Comparison of ENCODE assay signal across 14 cellular contexts in genomic region chr1:2283991-2284895, GRCh38. TPM values are rescaled to one million over a fixed set of nuclear protein-coding genes. Genes with fewer than 3 reads are reported as not detected.
DNase-seq lines count a peak whose midpoint lies in the region; TF ChIP-seq lines count a peak whose summit lies in the region.
"Had no signal": no experiment of that assay in that cellular context is flagged by ENCODE, and none has a peak within 500 bp of the region (broad histone marks: within the 10 kb centered on the region; RNA-seq: fewer than 3 reads in every experiment).

No MANE protein-coding gene starts in this region.

- peak overlapping the region; percentile 85 for H3K27ac Mint-ChIP-seq in glutamatergic neuron (ENCODE audit: unreplicated experiment)
- peak overlapping the region; percentile 16 for H3K27ac Mint-ChIP-seq in mesothelial cell of epicardium
- H3K27ac Mint-ChIP-seq: activated T-cell treated with anti-CD3 and anti-CD28 coated beads, Interleukin-2, amount 50 U/mL, for 24 hours had no signal

- H3K4me1 Mint-ChIP-seq in glutamatergic neuron (ENCODE audit: low read depth, unreplicated experiment): peaks cover 12% of the 10 kb centered on the region
- H3K4me1 Mint-ChIP-seq in mesothelial cell of epicardium: peaks cover 6% of the 10 kb centered on the region

- H3K27me3 Mint-ChIP-seq in glutamatergic neuron (ENCODE audit: unreplicated experiment) (peaks cover 16% of the 10 kb centered on the region), mesothelial cell of epicardium (ENCODE audit: low read depth) (no peaks in the 10 kb centered on the region)
- H3K27me3 Mint-ChIP-seq: activated T-cell treated with anti-CD3 and anti-CD28 coated beads, Interleukin-2, amount 50 U/mL, for 24 hours; central memory CD8-positive, alpha-beta T cell had no signal

- H3K9me3 Mint-ChIP-seq in glutamatergic neuron (ENCODE audit: unreplicated experiment) (peaks cover 12% of the 10 kb centered on the region), mesothelial cell of epicardium (no peaks in the 10 kb centered on the region)
- H3K9me3 Mint-ChIP-seq: activated T-cell treated with anti-CD3 and anti-CD28 coated beads, Interleukin-2, amount 50 U/mL, for 24 hours; central memory CD8-positive, alpha-beta T cell had no signal

- H3K4me1 ChIP-seq in subcutaneous abdominal adipose tissue (ENCODE audit: control insufficient read depth in 5 of 5, insufficient read depth in 5 of 5, low read length in 5 of 5): peaks cover 0 to 60% (median 37%) of the 10 kb centered on the region in 5 donors
- H3K4me1 ChIP-seq: pancreas had no signal

- H3K36me3 Mint-ChIP-seq in glutamatergic neuron (ENCODE audit: unreplicated experiment): no peaks in the 10 kb centered on the region
- peaks cover 7% of the 10 kb centered on the region for H3K36me3 Mint-ChIP-seq in mesothelial cell of epicardium

- no peaks in the 10 kb centered on the region for H3K27me3 ChIP-seq in subcutaneous abdominal adipose tissue (ENCODE audit: control insufficient read depth in 5 of 5, insufficient read depth in 4 of 5, low read length in 5 of 5)
- H3K27me3 ChIP-seq: pancreas, spleen had no signal

- H3K4me3 ChIP-seq in subcutaneous abdominal adipose tissue (ENCODE audit: low read depth in 1 of 5, low read length in 5 of 5): no peak overlapping the region
- H3K4me3 ChIP-seq: pancreas, spleen had no signal

- H3K4me3 Mint-ChIP-seq in glutamatergic neuron (ENCODE audit: unreplicated experiment): peak overlapping the region; percentile 61
- no peak overlapping the region for H3K4me3 Mint-ChIP-seq in mesothelial cell of epicardium
- H3K4me3 Mint-ChIP-seq: activated T-cell treated with anti-CD3 and anti-CD28 coated beads, Interleukin-2, amount 50 U/mL, for 24 hours; central memory CD8-positive, alpha-beta T cell had no signal

- DNase-seq in RWPE1 (ENCODE audit: low spot score) (no peak), glutamatergic neuron (no peak), mesothelial cell of epicardium (ENCODE audit: low spot score in 2 of 2, unreplicated experiment in 2 of 2) (no peak), NCI-H146 treated with DMSO at 0.1 percent for 48 hours (lab: John Stamatoyannopoulos, UW; ENCODE audit: unreplicated experiment) (no peak), T-helper 1 cell (no peak), KBM-7 (no peak)
- DNase-seq: activated CD4-positive, alpha-beta T cell treated with anti-CD3 and anti-CD28 coated beads, Interleukin-2, amount 50 U/mL, for 4 hours; activated T-cell treated with anti-CD3 and anti-CD28 coated beads, Interleukin-2, amount 50 U/mL, for 24 hours; NCI-H187 treated with DMSO at 0.1 percent for 48 hours; NCI-H510A; spleen had no signal

- POLR2A ChIA-PET in RWPE1 (lab: Yijun Ruan, JAX; ENCODE audit: low non-redundant PET): no interaction called here

- peaks cover 0 to 6% (median 0%) of the 10 kb centered on the region in 5 donors for H3K36me3 ChIP-seq in subcutaneous abdominal adipose tissue (ENCODE audit: control insufficient read depth in 5 of 5, insufficient read depth in 5 of 5, low read length in 5 of 5)
- H3K36me3 ChIP-seq: pancreas had no signal

- CTCF ChIA-PET in RWPE1 (lab: Yijun Ruan, JAX): no interaction called here

- TF ChIP-seq CTCF in RWPE1 (conservative IDR thresholded peaks at IDR 0.05; ENCODE audit: low read depth): no peak
- no peak for TF ChIP-seq CTCF in glutamatergic neuron (IDR thresholded peaks at IDR 0.05; ENCODE audit: partially characterized antibody, unreplicated experiment)
- TF ChIP-seq CTCF in mesothelial cell of epicardium (IDR thresholded peaks at IDR 0.05; ENCODE audit: unreplicated experiment): no peak

- peak overlapping the region in 1 of 5 donors; percentile 25 for H3K9ac ChIP-seq in subcutaneous abdominal adipose tissue (ENCODE audit: low read length in 5 of 5)

- in situ Hi-C loops in KBM-7 (cut with MboI; ENCODE audit: low pct_unique_long_range_greater_than_20kb, low sequenced_read_pairs): no loop called here

- H3K9me3 ChIP-seq in subcutaneous abdominal adipose tissue (ENCODE audit: control insufficient read depth in 5 of 5, low read length in 5 of 5): no peaks in the 10 kb centered on the region
- H3K9me3 ChIP-seq: pancreas, spleen had no signal

- peak overlapping the region; percentile 48 for H3K27ac ChIP-seq in RWPE1
- H3K27ac ChIP-seq in subcutaneous abdominal adipose tissue (ENCODE audit: low read depth, low read length): peak overlapping the region; percentile 70
- H3K27ac ChIP-seq: pancreas had no signal

RNA-seq across cellular contexts. Expression of gene SKI, which starts 56.1 kb away (rescaled TPM):
- total RNA-seq in glutamatergic neuron (ENCODE audit: unreplicated experiment) (143 TPM), mesothelial cell of epicardium (105 to 110 TPM (median 105 TPM) in 3 replicates)
